1 cellular context compared by ENCODE assay signal in genomic region chr5:177409043-177409801, GRCh38.
TF ChIP-seq lines count a peak whose summit lies in the region.

F12 (minus strand) TSS chr5:177409564; CDS start chr5:177409527, 37 bp downstream.

TF ChIP-seq in HepG2, 621 proteins besides CTCF, POLR2A, EP300 and RAD21 (continued from another document and continues in another):
- TF ChIP-seq HMGXB3 (CRISPR knock-in tag; IDR thresholded peaks at IDR 0.05; ENCODE audit: borderline replicate concordance), result no peak
- TF ChIP-seq U2AF2 (IDR thresholded peaks at IDR 0.05; ENCODE audit: low read depth, low read length), result no peak
- no peak for TF ChIP-seq HNF1A (IDR thresholded peaks at IDR 0.05; ENCODE audit: low read depth)
- TF ChIP-seq HNF1A (CRISPR knock-in tag; IDR thresholded peaks at IDR 0.05; ENCODE audit: borderline replicate concordance), result no peak
- no peak for TF ChIP-seq ZNF224 (CRISPR knock-in tag; IDR thresholded peaks at IDR 0.05)
- TF ChIP-seq ZNF713 (CRISPR knock-in tag; IDR thresholded peaks at IDR 0.05), result no peak
- peak; percentile 72 for TF ChIP-seq ZNF644 (CRISPR knock-in tag; IDR thresholded peaks at IDR 0.05; ENCODE audit: low read depth)
- 0 out of 2 replicates have a peak, but pooled peaks have one; percentile 39 for TF ChIP-seq ZNF280D (CRISPR knock-in tag; IDR thresholded peaks at IDR 0.05)
- TF ChIP-seq ARHGAP35 (CRISPR knock-in tag; IDR thresholded peaks at IDR 0.05; ENCODE audit: borderline replicate concordance), result no peak
- TF ChIP-seq ZNF138 (CRISPR knock-in tag; IDR thresholded peaks at IDR 0.05; ENCODE audit: low read depth), result no peak
- no peak for TF ChIP-seq NCOA2 (CRISPR knock-in tag; IDR thresholded peaks at IDR 0.05)
- no peak for TF ChIP-seq RNF2 (conservative IDR thresholded peaks at IDR 0.05; ENCODE audit: low read depth)
- no peak for TF ChIP-seq IRF1 (CRISPR knock-in tag; IDR thresholded peaks at IDR 0.05; ENCODE audit: low read depth)
- TF ChIP-seq TFDP2 (CRISPR knock-in tag; IDR thresholded peaks at IDR 0.05), result no peak
- TF ChIP-seq SRSF1 (optimal IDR thresholded peaks at IDR 0.05; ENCODE audit: low read depth, low read length), result no peak
- TF ChIP-seq YEATS4 (CRISPR knock-in tag; IDR thresholded peaks at IDR 0.05; ENCODE audit: borderline replicate concordance), result no peak
- TF ChIP-seq ZNF30 (CRISPR knock-in tag; IDR thresholded peaks at IDR 0.05), result no peak
- TF ChIP-seq ZNF770 (CRISPR knock-in tag; IDR thresholded peaks at IDR 0.05), result no peak
- no peak for TF ChIP-seq ZBTB40 (IDR thresholded peaks at IDR 0.05)
- no peak; the same call in 1 of the 2 replicates for TF ChIP-seq ZBTB40 (CRISPR knock-in tag; IDR thresholded peaks at IDR 0.05)
- TF ChIP-seq ZNF256 (CRISPR knock-in tag; conservative IDR thresholded peaks at IDR 0.05), result no peak
- no peak for TF ChIP-seq TBX3 (IDR thresholded peaks at IDR 0.05; ENCODE audit: borderline replicate concordance)
- TF ChIP-seq SIN3B (IDR thresholded peaks at IDR 0.05; ENCODE audit: low read length), result no peak
- TF ChIP-seq ZNF543 (CRISPR knock-in tag; IDR thresholded peaks at IDR 0.05), result no peak
- no peak for TF ChIP-seq ZNF234 (CRISPR knock-in tag; conservative IDR thresholded peaks at IDR 0.05)
- TF ChIP-seq SSRP1 (CRISPR knock-in tag; IDR thresholded peaks at IDR 0.05), result no peak
- TF ChIP-seq RORA (CRISPR knock-in tag; IDR thresholded peaks at IDR 0.05), result no peak
- no peak for TF ChIP-seq ZNF430 (CRISPR knock-in tag; IDR thresholded peaks at IDR 0.05)
- TF ChIP-seq GATA4 (IDR thresholded peaks at IDR 0.05; ENCODE audit: borderline replicate concordance, low read depth), result no peak
